ENCODE assay signal across 9 cellular contexts in the genomic region with DNA sequence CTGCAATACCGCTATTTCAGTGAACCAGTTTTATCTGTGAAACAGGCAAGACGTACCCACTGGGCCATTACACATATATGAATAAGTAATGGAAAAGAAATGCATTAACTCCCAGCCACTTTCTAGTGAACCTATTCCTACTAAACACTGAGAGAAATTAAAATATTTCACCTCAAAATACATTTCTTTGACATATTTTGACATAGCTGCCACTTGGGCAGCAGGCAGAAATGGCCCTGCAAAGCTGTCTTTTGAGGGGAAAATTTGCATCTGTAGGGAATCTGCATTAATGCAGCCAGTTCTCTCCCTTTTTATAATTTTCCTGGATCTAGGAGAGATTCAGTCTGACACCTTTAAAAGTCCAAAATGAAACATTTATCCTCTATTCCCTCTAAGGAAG.
"Had no signal": no experiment of that assay in that cellular context is flagged by ENCODE, and none has a peak within 500 bp of the region (broad histone marks: within the 10 kb centered on the region; RNA-seq: fewer than 3 reads in every experiment).

No MANE protein-coding gene starts in this region.

- H3K4me3 ChIP-seq: K562 had no signal

- H3K27ac Mint-ChIP-seq: IgD-negative memory B cell had no signal

- DNase-seq: IMR-90, KBM-7, KG1 had no signal

- FAIRE-seq: HepG2, HTR-8/SVneo, K562 had no signal

- H3K9ac ChIP-seq: KMS-11 had no signal

- H3K36me3 Mint-ChIP-seq: IgD-negative memory B cell had no signal

- ATAC-seq: HepG2, K562 had no signal

- H3K4me3 Mint-ChIP-seq: IgD-negative memory B cell had no signal

- H3K27me3 Mint-ChIP-seq: IgD-negative memory B cell had no signal

- H3K27ac ChIP-seq: HL-60, KMS-11 had no signal

- H3K4me2 ChIP-seq: KMS-11 had no signal
